Comparison of ENCODE assay signal across 26 cellular contexts in genomic region chr2:127071901-127072328, GRCh38. TPM values are rescaled to one million over a fixed set of nuclear protein-coding genes. Genes with fewer than 3 reads are reported as not detected.
DNase-seq lines count a peak whose midpoint lies in the region; ATAC-seq, FAIRE-seq and TF ChIP-seq lines count a peak whose summit lies in the region.
"Had no signal": no experiment of that assay in that cellular context is flagged by ENCODE, and none has a peak within 500 bp of the region (broad histone marks: within the 10 kb centered on the region; RNA-seq: fewer than 3 reads in every experiment).

No MANE protein-coding gene starts in this region.

- intact Hi-C loops in K562 (cut with micrococcal nuclease), result no loop called here

- no peak for DNase-seq in activated naive CD4-positive, alpha-beta T cell treated with anti-CD3 and anti-CD28 coated beads, Interleukin-2, amount 50 U/mL, for 72 hours (ENCODE audit: low spot score in 2 of 2)
- no peak for DNase-seq in activated naive CD4-positive, alpha-beta T cell treated with Interleukin-2 at 50 U/mL for 16 hours
- DNase-seq in K562 (ENCODE audit: extremely low read depth in 1 of 4, low spot score in 3 of 4), result no peak
- DNase-seq in naive thymus-derived CD8-positive, alpha-beta T cell, result no peak
- peak; percentile 15 for DNase-seq in superior temporal gyrus (ENCODE audit: extremely low spot score)
- no peak for DNase-seq in activated gamma-delta T cell (lab: John Stamatoyannopoulos, UW)
- DNase-seq in NCI-H2171 (lab: John Stamatoyannopoulos, UW), result no peak
- DNase-seq: activated CD4-positive, alpha-beta T cell treated with anti-CD3 and anti-CD28 coated beads, Interleukin-2, amount 10 ng/mL, durations not matched to agents 24 days and 14 days; foreskin keratinocyte; H7; mucosa of descending colon; NCI-H146; NCI-H2171 treated with DMSO at 0.1 percent for 48 hours; NCI-H526 treated with DMSO at 0.1 percent for 48 hours; T-helper 2 cell had no signal

- no peaks in the 10 kb centered on the region for H3K9me1 ChIP-seq in K562 (ENCODE audit: control insufficient read depth, insufficient read depth, low read length)

- no peak for TF ChIP-seq EP300 in K562 (IDR thresholded peaks at IDR 0.05; ENCODE audit: low read length)

- no peak for FAIRE-seq in K562 (lab: Jason Lieb, UNC)
- FAIRE-seq: A204.1, D721Med, RCC 7860 had no signal

- H3K4me1 ChIP-seq in K562 (replicated peaks in 1 of 2; ENCODE audit: control insufficient read depth in 2 of 2, insufficient read depth in 2 of 2, low read length in 2 of 2), result peaks cover 2 to 34% of the 10 kb centered on the region in 2 experiments; a peak in 2 of 5 replicates
- H3K4me1 ChIP-seq: foreskin keratinocyte had no signal

- H4K20me1 ChIP-seq in K562 (replicated peaks; ENCODE audit: control insufficient read depth, insufficient read depth, low read length), result no peaks in the 10 kb centered on the region

- no peak overlapping the region for H2AFZ ChIP-seq in K562 (ENCODE audit: low read depth, low read length)
- H2AFZ ChIP-seq: hepatocyte had no signal

- no peak overlapping the region for H3K27ac ChIP-seq in K562 (ENCODE audit: extremely low read depth, low read depth, low read length)
- H3K27ac ChIP-seq: cardiac muscle cell, epithelial cell of prostate, foreskin keratinocyte, KMS-11, right atrium auricular region, SJSA1 had no signal

- peak overlapping the region; percentile 47 to 48 for H3K27ac Mint-ChIP-seq in activated naive CD4-positive, alpha-beta T cell treated with anti-CD3 and anti-CD28 coated beads, Interleukin-2, amount 50 U/mL, for 72 hours
- H3K27ac Mint-ChIP-seq in naive thymus-derived CD8-positive, alpha-beta T cell, result peak overlapping the region in 7 of 10 donors; percentile 49 to 83 (median 65)

- POLR2A ChIA-PET in K562 (lab: Yijun Ruan, JAX), result no interaction called here
- POLR2A ChIA-PET in naive thymus-derived CD8-positive, alpha-beta T cell (lab: Charles Lee), result interaction anchor here (1.0 to 2.7 kb wide), 2 partner anchors 8 to 10 kb away, joined by 3 to 13 read pairs; no protein-coding TSS in a partner anchor

- peaks cover 36 to 70% (median 53%) of the 10 kb centered on the region in 4 donors for H3K4me1 Mint-ChIP-seq in naive thymus-derived CD8-positive, alpha-beta T cell

- peak overlapping the region in 1 of 2 experiments; percentile 52; a peak in 2 of 4 replicates for H3K9ac ChIP-seq in K562 (ENCODE audit: insufficient read depth in 1 of 2, low read depth in 2 of 2, low read length in 2 of 2)
- H3K9ac ChIP-seq: KMS-11 had no signal

- no peak for TF ChIP-seq POLR2A in K562 (conservative IDR thresholded peaks at IDR 0.05)

- H3K4me3 ChIP-seq in K562, result no peak overlapping the region
- H3K4me3 ChIP-seq: cardiac muscle cell, hepatocyte, mucosa of descending colon, right atrium auricular region, SJSA1 had no signal

- TF ChIP-seq RAD21 in K562 (CRISPR knock-in tag; conservative IDR thresholded peaks at IDR 0.05 in 1 of 2, IDR thresholded peaks at IDR 0.05 in 1 of 2), result no peak

- H3K27me3 Mint-ChIP-seq in naive thymus-derived CD8-positive, alpha-beta T cell, result no peaks in the 10 kb centered on the region
- H3K27me3 Mint-ChIP-seq: activated CD4-positive, alpha-beta T cell treated with anti-CD3 and anti-CD28 coated beads, Interleukin-2, amount 10 ng/mL, durations not matched to agents 24 days and 14 days; B cell had no signal

- CTCF ChIA-PET in K562 (lab: Yijun Ruan, JAX; ENCODE audit: low intra/inter-chr PET ratio), result no interaction called here

- H3K9me3 ChIP-seq in K562 (replicated peaks; ENCODE audit: control insufficient read depth, insufficient read depth, low read depth, low read length), result no peaks in the 10 kb centered on the region
- H3K9me3 ChIP-seq: mucosa of descending colon, right atrium auricular region had no signal

- peaks cover 0 to 2% of the 10 kb centered on the region in 2 experiments; a peak in 1 of 5 replicates for H3K27me3 ChIP-seq in K562 (ENCODE audit: control insufficient read depth in 2 of 2, insufficient read depth in 2 of 2, low read length in 2 of 2)
- H3K27me3 ChIP-seq: foreskin keratinocyte, hepatocyte, right atrium auricular region, SJSA1 had no signal

- in situ Hi-C loops in K562 (cut with MboI), result no loop called here

- peak in 2 of 3 experiments; percentile 8 to 13; a peak in 2 of 6 replicates for TF ChIP-seq CTCF in K562 (IDR thresholded peaks at IDR 0.05 in 2 of 3, conservative IDR thresholded peaks at IDR 0.05 in 1 of 3; ENCODE audit: insufficient read depth in 2 of 3, low read depth in 1 of 3, low read length in 3 of 3)

- no peak overlapping the region for H3K4me3 Mint-ChIP-seq in naive thymus-derived CD8-positive, alpha-beta T cell
- H3K4me3 Mint-ChIP-seq: activated CD4-positive, alpha-beta T cell treated with anti-CD3 and anti-CD28 coated beads, Interleukin-2, amount 10 ng/mL, durations not matched to agents 24 days and 14 days; B cell had no signal

- BruUV-seq in K562 (replicated peaks; lab: Mats Ljungman, UMichigan), result no TSS peak

- no peak for ATAC-seq in activated naive CD4-positive, alpha-beta T cell treated with anti-CD3 and anti-CD28 coated beads, Interleukin-2, amount 50 U/mL, for 72 hours
- ATAC-seq in K562 (peak; percentile 13; the same call in 1 of the 3 replicates), GM19023 (IDR thresholded peaks at IDR 0.05; ENCODE audit: unreplicated experiment) (no peak)
- no peak for ATAC-seq in naive thymus-derived CD8-positive, alpha-beta T cell
- ATAC-seq: foreskin keratinocyte, mucosa of descending colon had no signal

- H3K79me2 ChIP-seq in K562 (ENCODE audit: control insufficient read depth, insufficient read depth, low read length), result no peaks in the 10 kb centered on the region

- peaks cover 0 to 12% of the 10 kb centered on the region in 2 donors for H3K36me3 Mint-ChIP-seq in activated naive CD4-positive, alpha-beta T cell treated with anti-CD3 and anti-CD28 coated beads, Interleukin-2, amount 50 U/mL, for 72 hours
- peaks cover 0 to 70% (median 0%) of the 10 kb centered on the region in 3 donors for H3K36me3 Mint-ChIP-seq in naive thymus-derived CD8-positive, alpha-beta T cell

- 64% methylated on average over 8 of the region's 9 CpGs for WGBS in K562 (ENCODE audit: insufficient coverage, low coverage, missing lambda C conversion rate)

- no peaks in the 10 kb centered on the region for H3K9me3 Mint-ChIP-seq in activated naive CD4-positive, alpha-beta T cell treated with anti-CD3 and anti-CD28 coated beads, Interleukin-2, amount 50 U/mL, for 72 hours
- no peaks in the 10 kb centered on the region for H3K9me3 Mint-ChIP-seq in naive thymus-derived CD8-positive, alpha-beta T cell
- H3K9me3 Mint-ChIP-seq: activated CD4-positive, alpha-beta T cell treated with anti-CD3 and anti-CD28 coated beads, Interleukin-2, amount 10 ng/mL, durations not matched to agents 24 days and 14 days had no signal

- no peaks in the 10 kb centered on the region for H3K36me3 ChIP-seq in K562 (ENCODE audit: control insufficient read depth, insufficient read depth, low read length)
- H3K36me3 ChIP-seq: cardiac muscle cell, right atrium auricular region had no signal

- no peak overlapping the region for H3K4me2 ChIP-seq in K562 (ENCODE audit: insufficient read depth, low read length)
- H3K4me2 ChIP-seq: hepatocyte, KMS-11 had no signal

TF ChIP-seq in K562, 482 proteins besides CTCF, POLR2A, EP300 and RAD21:
- peak; percentile 40; the same call in 1 of the 2 replicates for TF ChIP-seq CEBPG (CRISPR knock-in tag; IDR thresholded peaks at IDR 0.05)
- TF ChIP-seq CEBPG (tag; conservative IDR thresholded peaks at IDR 0.05 in 1 of 2, IDR thresholded peaks at IDR 0.05 in 1 of 2), result peak; percentile 27 to 41; a peak in 2 of 4 replicates
- TF ChIP-seq, protein P1, sequence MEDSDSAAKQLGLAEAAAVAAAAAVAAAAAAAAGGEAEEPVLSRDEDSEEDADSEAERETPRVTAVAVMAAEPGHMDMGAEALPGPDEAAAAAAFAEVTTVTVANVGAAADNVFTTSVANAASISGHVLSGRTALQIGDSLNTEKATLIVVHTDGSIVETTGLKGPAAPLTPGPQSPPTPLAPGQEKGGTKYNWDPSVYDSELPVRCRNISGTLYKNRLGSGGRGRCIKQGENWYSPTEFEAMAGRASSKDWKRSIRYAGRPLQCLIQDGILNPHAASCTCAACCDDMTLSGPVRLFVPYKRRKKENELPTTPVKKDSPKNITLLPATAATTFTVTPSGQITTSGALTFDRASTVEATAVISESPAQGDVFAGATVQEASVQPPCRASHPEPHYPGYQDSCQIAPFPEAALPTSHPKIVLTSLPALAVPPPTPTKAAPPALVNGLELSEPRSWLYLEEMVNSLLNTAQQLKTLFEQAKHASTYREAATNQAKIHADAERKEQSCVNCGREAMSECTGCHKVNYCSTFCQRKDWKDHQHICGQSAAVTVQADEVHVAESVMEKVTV (CRISPR knock-in tag; IDR thresholded peaks at IDR 0.05), result no peak
- TF ChIP-seq SETDB1 (IDR thresholded peaks at IDR 0.05; ENCODE audit: low read length), result no peak
- TF ChIP-seq ZNF146 (CRISPR knock-in tag; IDR thresholded peaks at IDR 0.05; ENCODE audit: unreplicated experiment), result no peak
- peak; percentile 89 for TF ChIP-seq CEBPB (tag; IDR thresholded peaks at IDR 0.05)
- TF ChIP-seq ZNF232 (CRISPR knock-in tag; IDR thresholded peaks at IDR 0.05), result no peak

RNA-seq across cellular contexts. Expression of gene BIN1, which starts 35.0 kb away (rescaled TPM):
- 10 to 100 TPM; 43.0 to 98.3 TPM for total RNA-seq in activated naive CD4-positive, alpha-beta T cell treated with anti-CD3 and anti-CD28 coated beads, Interleukin-2, amount 50 U/mL, for 72 hours
- total RNA-seq in K562 (2011; cell fraction: chromatin; rRNA removed; ENCODE audit: low replicate concordance), result 1.2 and 1.6 TPM in 2 replicates
- 2.5 and 3.7 TPM in 2 replicates for total RNA-seq in K562 (2011; cell fraction: nucleolus; rRNA removed)
- total RNA-seq in K562 (2011; cell fraction: nucleoplasm; rRNA removed), result 1.1 and 2.7 TPM in 2 replicates
- 2.0 and 3.2 TPM in 2 replicates for total RNA-seq in K562 (2014; rRNA removed)
- 0.10 and 0.22 TPM in 2 replicates for total RNA-seq in K562 (2014; rRNA removed; fragmentation: Illumina TruSeq; extraction: Trizol)
- total RNA-seq in K562 (2015; rRNA removed; fragmentation: Illumina TruSeq; extraction: Trizol), result 0.62 and 0.79 TPM in 2 replicates
- 1.7 and 2.8 TPM in 2 replicates for total RNA-seq in K562 (2021)
- polyA plus RNA-seq in K562 (2011; rRNA removed), result 0.47 and 1.5 TPM in 2 replicates
- polyA plus RNA-seq in K562 (2011; cell fraction: cytosol; rRNA removed), result 1.5 and 2.1 TPM in 2 replicates
- 2.0 TPM in 2 replicates for polyA plus RNA-seq in K562 (2011; cell fraction: nucleus; rRNA removed)
- polyA plus RNA-seq in K562 (2012), result 1.5 and 2.9 TPM in 2 replicates
- 0.97 and 2.2 TPM in 2 replicates for polyA plus RNA-seq in K562 (2014; fragmentation: Illumina TruSeq; extraction: Trizol)
- polyA plus RNA-seq in K562 (2014; fragmentation: Nextera tagmentation; extraction: Ambion mirVana), result under 1 TPM in 1 of 2 experiments, not detected in 1; 0.04 TPM
- polyA plus RNA-seq in K562 (2014; rRNA removed), result 1.6 and 2.2 TPM in 2 replicates
- polyA minus RNA-seq in K562 (2011; rRNA and poly(A)+ RNA removed), result 0.32 and 0.57 TPM in 2 replicates
- polyA minus RNA-seq in K562 (2011; cell fraction: cytosol; rRNA and poly(A)+ RNA removed), result 1.4 and 2.1 TPM in 2 replicates
- polyA minus RNA-seq in K562 (2011; cell fraction: nucleus; rRNA and poly(A)+ RNA removed), result 1.4 and 1.6 TPM in 2 replicates
- 100 to 1,000 TPM; 130 to 132 TPM for total RNA-seq in naive thymus-derived CD8-positive, alpha-beta T cell
- polyA plus RNA-seq in naive thymus-derived CD8-positive, alpha-beta T cell, result 100 to 1,000 TPM; 156 to 189 (median 167) TPM

Comparison
In these comparisons a context has a peak if more than half of its experiments do, and no peak if none do; other contexts are left out.
1. RNA of gene BIN1, which starts 35.0 kb away (total RNA-seq): 130 to 132 TPM in naive thymus-derived CD8-positive, alpha-beta T cell and 43.0 to 98.3 TPM in activated naive CD4-positive, alpha-beta T cell treated with anti-CD3 and anti-CD28 coated beads, Interleukin-2, amount 50 U/mL, for 72 hours; 0.10 to 3.7 TPM in K562; every median in the first group is over 4 times any median in the second.